13 cellular contexts compared by ENCODE assay signal in the genomic region with DNA sequence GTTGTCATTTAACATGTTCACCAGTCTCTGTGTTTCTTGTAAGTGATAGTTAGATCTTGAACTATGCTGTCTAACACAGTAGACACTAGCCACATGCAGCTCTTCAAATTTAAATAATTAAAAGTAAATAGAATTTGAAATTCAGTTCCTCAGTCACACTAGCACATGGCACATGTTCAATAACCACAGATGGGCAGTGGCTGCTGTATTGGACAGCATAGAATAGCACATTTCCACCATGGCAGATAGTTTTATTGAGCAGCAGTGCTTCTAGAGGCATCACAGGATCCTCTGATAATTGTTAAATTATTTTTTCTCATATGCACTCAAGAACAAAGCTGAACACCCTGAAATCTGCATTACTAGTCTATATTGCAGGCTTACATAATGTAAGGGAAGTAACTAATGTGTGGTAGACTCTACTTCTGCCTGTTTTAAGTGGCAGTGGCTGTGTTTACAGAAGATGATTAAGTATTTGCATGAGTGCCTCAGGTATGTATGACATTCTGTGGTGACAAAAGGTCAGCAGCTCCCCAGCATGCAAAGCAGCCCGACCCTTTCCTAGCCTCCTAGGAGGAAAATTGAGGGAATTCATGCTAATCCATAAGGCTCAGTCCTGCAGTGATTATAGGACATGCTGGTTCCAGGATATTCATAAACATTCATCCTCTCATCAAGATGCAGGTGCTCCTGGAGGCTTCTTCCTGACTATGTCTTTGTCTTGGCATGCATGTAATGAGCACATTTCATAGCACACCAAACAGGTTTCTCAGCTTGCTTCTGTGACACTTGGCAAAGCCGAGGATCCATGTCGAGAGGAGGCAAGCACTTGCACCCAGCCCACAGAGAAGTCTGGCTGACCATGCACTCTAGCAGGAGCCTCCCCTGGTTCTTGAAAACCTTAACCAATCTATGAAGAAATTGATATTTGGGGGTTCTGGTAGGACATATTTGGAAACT. TPM values are rescaled to one million over a fixed set of nuclear protein-coding genes. Genes with fewer than 3 reads are reported as not detected.
DNase-seq lines count a peak whose midpoint lies in the region; ATAC-seq and TF ChIP-seq lines count a peak whose summit lies in the region.
"Had no signal": no experiment of that assay in that cellular context is flagged by ENCODE, and none has a peak within 500 bp of the region (broad histone marks: within the 10 kb centered on the region; RNA-seq: fewer than 3 reads in every experiment).

No MANE protein-coding gene starts in this region.

- ATAC-seq in activated CD8-positive, alpha-beta T cell treated with anti-CD3 and anti-CD28 coated beads for 36 hours = no peak
- no peak for ATAC-seq in GM18520 (IDR thresholded peaks at IDR 0.05; ENCODE audit: unreplicated experiment)

- DNase-seq in ACHN = peak; percentile 71
- DNase-seq in T47D (ENCODE audit: low read depth in 1 of 2, low spot score in 1 of 2) = peak; percentile 60 to 99
- no peak for DNase-seq in activated CD8-positive, alpha-beta T cell treated with anti-CD3 and anti-CD28 coated beads for 36 hours
- DNase-seq in 8988T = no peak
- DNase-seq in activated CD8-positive, alpha-beta memory T cell treated with anti-CD3 and anti-CD28 coated beads for 24 hours = no peak
- DNase-seq: activated CD4-positive, alpha-beta T cell treated with anti-CD3 and anti-CD28 coated beads, Interleukin-2, amount 10 ng/mL, durations not matched to agents 24 days and 14 days; brain microvascular endothelial cell; NCI-H1694 treated with DMSO at 0.1 percent for 48 hours had no signal

- no peaks in the 10 kb centered on the region for H3K36me3 Mint-ChIP-seq in nephron (ENCODE audit: low read depth)
- H3K36me3 Mint-ChIP-seq in activated CD8-positive, alpha-beta T cell treated with anti-CD3 and anti-CD28 coated beads for 36 hours (ENCODE audit: low read depth) = no peaks in the 10 kb centered on the region

- no peak for TF ChIP-seq CTCF in nephron (IDR thresholded peaks at IDR 0.05; ENCODE audit: unreplicated experiment in 3 of 3)
- no peak for TF ChIP-seq CTCF in activated CD8-positive, alpha-beta T cell treated with anti-CD3 and anti-CD28 coated beads for 36 hours (IDR thresholded peaks at IDR 0.05)

- in situ Hi-C loops in ACHN (cut with HindIII; ENCODE audit: low pct_ligation_motif_present, low pct_unique_long_range_greater_than_20kb, low sequenced_read_pairs) = no loop called here
- in situ Hi-C loops in T47D (cut with HindIII; ENCODE audit: low pct_unique_long_range_greater_than_20kb, low sequenced_read_pairs) = no loop called here

- no peak overlapping the region for H3K4me3 Mint-ChIP-seq in nephron
- no peak overlapping the region for H3K4me3 Mint-ChIP-seq in activated CD8-positive, alpha-beta T cell treated with anti-CD3 and anti-CD28 coated beads for 36 hours
- H3K4me3 Mint-ChIP-seq: activated CD4-positive, alpha-beta T cell treated with anti-CD3 and anti-CD28 coated beads, Interleukin-2, amount 10 ng/mL, durations not matched to agents 24 days and 14 days; T-helper 1 cell treated with Interleukin-12 subunit alpha and Interleukin-12 subunit beta and Interleukin-4 antibody, amounts not matched to agents 30 μg/mL and 1 μg/mL, for 36 hours had no signal

- POLR2A ChIA-PET in activated CD8-positive, alpha-beta T cell treated with anti-CD3 and anti-CD28 coated beads for 36 hours (lab: Charles Lee) = no interaction called here

- H3K27me3 Mint-ChIP-seq in nephron (ENCODE audit: low read depth) = no peaks in the 10 kb centered on the region
- no peaks in the 10 kb centered on the region for H3K27me3 Mint-ChIP-seq in activated CD8-positive, alpha-beta T cell treated with anti-CD3 and anti-CD28 coated beads for 36 hours

- peak; percentile 9; the same call in 1 of the 2 replicates for TF ChIP-seq RAD21 in Ishikawa (IDR thresholded peaks at IDR 0.05; ENCODE audit: low read depth)

- H3K9me3 Mint-ChIP-seq in nephron = no peaks in the 10 kb centered on the region
- H3K9me3 Mint-ChIP-seq in activated CD8-positive, alpha-beta T cell treated with anti-CD3 and anti-CD28 coated beads for 36 hours = no peaks in the 10 kb centered on the region
- H3K9me3 Mint-ChIP-seq: activated CD4-positive, alpha-beta T cell treated with anti-CD3 and anti-CD28 coated beads, Interleukin-2, amount 10 ng/mL, durations not matched to agents 24 days and 14 days; activated T-helper 2 cell treated with anti-CD3 and anti-CD28 coated beads, Interferon-gamma antibody, Interleukin-2, Interleukin-4, amounts not matched to agents 10 μg/mL and 5 μg/mL and 100 μg/mL, durations not matched to agents 14 hours and 24 hours and 36 hours; T-helper 1 cell treated with Interleukin-12 subunit alpha and Interleukin-12 subunit beta and Interleukin-4 antibody, amounts not matched to agents 30 μg/mL and 1 μg/mL, for 36 hours had no signal

- peaks cover 26% of the 10 kb centered on the region for H3K4me1 Mint-ChIP-seq in nephron
- no peaks in the 10 kb centered on the region for H3K4me1 Mint-ChIP-seq in activated CD8-positive, alpha-beta T cell treated with anti-CD3 and anti-CD28 coated beads for 36 hours (ENCODE audit: low read depth)
- H3K4me1 Mint-ChIP-seq: activated CD4-positive, alpha-beta T cell treated with anti-CD3 and anti-CD28 coated beads, Interleukin-2, amount 10 ng/mL, durations not matched to agents 24 days and 14 days had no signal

- intact Hi-C loops in activated CD8-positive, alpha-beta T cell treated with anti-CD3 and anti-CD28 coated beads for 36 hours (cut with micrococcal nuclease) = no loop called here

- CTCF ChIA-PET in activated CD8-positive, alpha-beta T cell treated with anti-CD3 and anti-CD28 coated beads for 36 hours (lab: Charles Lee) = no interaction called here

- peak; percentile 63; the same call in 1 of the 2 replicates for TF ChIP-seq EP300 in Ishikawa (IDR thresholded peaks at IDR 0.05; ENCODE audit: borderline replicate concordance)

- peak overlapping the region; percentile 15 to 93 (median 50) for H3K27ac Mint-ChIP-seq in nephron
- H3K27ac Mint-ChIP-seq in activated CD8-positive, alpha-beta T cell treated with anti-CD3 and anti-CD28 coated beads for 36 hours = no peak overlapping the region
- H3K27ac Mint-ChIP-seq: activated CD4-positive, alpha-beta T cell treated with anti-CD3 and anti-CD28 coated beads, Interleukin-2, amount 10 ng/mL, durations not matched to agents 24 days and 14 days; activated T-helper 2 cell treated with anti-CD3 and anti-CD28 coated beads, Interferon-gamma antibody, Interleukin-2, Interleukin-4, amounts not matched to agents 10 μg/mL and 5 μg/mL and 100 μg/mL, durations not matched to agents 14 hours and 24 hours and 36 hours; T-helper 1 cell treated with Interleukin-12 subunit alpha and Interleukin-12 subunit beta and Interleukin-4 antibody, amounts not matched to agents 30 μg/mL and 1 μg/mL, for 36 hours had no signal

TF ChIP-seq in Ishikawa, 13 proteins besides CTCF, POLR2A, EP300 and RAD21:
- TF ChIP-seq CREB1 (IDR thresholded peaks at IDR 0.05; ENCODE audit: low read depth) = no peak
- no peak for TF ChIP-seq YY1 (IDR thresholded peaks at IDR 0.05; ENCODE audit: low read depth)
- no peak for TF ChIP-seq ZBTB7A (IDR thresholded peaks at IDR 0.05; ENCODE audit: low read depth)
- TF ChIP-seq, protein P1, sequence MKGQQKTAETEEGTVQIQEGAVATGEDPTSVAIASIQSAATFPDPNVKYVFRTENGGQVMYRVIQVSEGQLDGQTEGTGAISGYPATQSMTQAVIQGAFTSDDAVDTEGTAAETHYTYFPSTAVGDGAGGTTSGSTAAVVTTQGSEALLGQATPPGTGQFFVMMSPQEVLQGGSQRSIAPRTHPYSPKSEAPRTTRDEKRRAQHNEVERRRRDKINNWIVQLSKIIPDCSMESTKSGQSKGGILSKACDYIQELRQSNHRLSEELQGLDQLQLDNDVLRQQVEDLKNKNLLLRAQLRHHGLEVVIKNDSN (IDR thresholded peaks at IDR 0.05) = no peak
- peak; percentile 85 for TF ChIP-seq NFIC (IDR thresholded peaks at IDR 0.05)
- no peak for TF ChIP-seq EGR1 (IDR thresholded peaks at IDR 0.05)
- TF ChIP-seq FOXM1 (IDR thresholded peaks at IDR 0.05; ENCODE audit: borderline replicate concordance, low read depth) = no peak
- peak; percentile 74 for TF ChIP-seq TEAD4 (IDR thresholded peaks at IDR 0.05)
- TF ChIP-seq, protein P2, sequence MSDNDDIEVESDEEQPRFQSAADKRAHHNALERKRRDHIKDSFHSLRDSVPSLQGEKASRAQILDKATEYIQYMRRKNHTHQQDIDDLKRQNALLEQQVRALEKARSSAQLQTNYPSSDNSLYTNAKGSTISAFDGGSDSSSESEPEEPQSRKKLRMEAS (IDR thresholded peaks at IDR 0.05) = peak; percentile 11; the same call in 1 of the 2 replicates
- no peak for TF ChIP-seq TAF1 (IDR thresholded peaks at IDR 0.05; ENCODE audit: low read depth)
- 0 out of 2 replicates have a peak, but pooled peaks have one; percentile 37 for TF ChIP-seq CEBPB (IDR thresholded peaks at IDR 0.05)
- TF ChIP-seq, protein P3, sequence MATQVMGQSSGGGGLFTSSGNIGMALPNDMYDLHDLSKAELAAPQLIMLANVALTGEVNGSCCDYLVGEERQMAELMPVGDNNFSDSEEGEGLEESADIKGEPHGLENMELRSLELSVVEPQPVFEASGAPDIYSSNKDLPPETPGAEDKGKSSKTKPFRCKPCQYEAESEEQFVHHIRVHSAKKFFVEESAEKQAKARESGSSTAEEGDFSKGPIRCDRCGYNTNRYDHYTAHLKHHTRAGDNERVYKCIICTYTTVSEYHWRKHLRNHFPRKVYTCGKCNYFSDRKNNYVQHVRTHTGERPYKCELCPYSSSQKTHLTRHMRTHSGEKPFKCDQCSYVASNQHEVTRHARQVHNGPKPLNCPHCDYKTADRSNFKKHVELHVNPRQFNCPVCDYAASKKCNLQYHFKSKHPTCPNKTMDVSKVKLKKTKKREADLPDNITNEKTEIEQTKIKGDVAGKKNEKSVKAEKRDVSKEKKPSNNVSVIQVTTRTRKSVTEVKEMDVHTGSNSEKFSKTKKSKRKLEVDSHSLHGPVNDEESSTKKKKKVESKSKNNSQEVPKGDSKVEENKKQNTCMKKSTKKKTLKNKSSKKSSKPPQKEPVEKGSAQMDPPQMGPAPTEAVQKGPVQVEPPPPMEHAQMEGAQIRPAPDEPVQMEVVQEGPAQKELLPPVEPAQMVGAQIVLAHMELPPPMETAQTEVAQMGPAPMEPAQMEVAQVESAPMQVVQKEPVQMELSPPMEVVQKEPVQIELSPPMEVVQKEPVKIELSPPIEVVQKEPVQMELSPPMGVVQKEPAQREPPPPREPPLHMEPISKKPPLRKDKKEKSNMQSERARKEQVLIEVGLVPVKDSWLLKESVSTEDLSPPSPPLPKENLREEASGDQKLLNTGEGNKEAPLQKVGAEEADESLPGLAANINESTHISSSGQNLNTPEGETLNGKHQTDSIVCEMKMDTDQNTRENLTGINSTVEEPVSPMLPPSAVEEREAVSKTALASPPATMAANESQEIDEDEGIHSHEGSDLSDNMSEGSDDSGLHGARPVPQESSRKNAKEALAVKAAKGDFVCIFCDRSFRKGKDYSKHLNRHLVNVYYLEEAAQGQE (IDR thresholded peaks at IDR 0.05; ENCODE audit: low read depth) = no peak
- TF ChIP-seq TCF12 (IDR thresholded peaks at IDR 0.05; ENCODE audit: low read depth) = peak; percentile 79

RNA-seq across cellular contexts. Expression of a gene that starts 45.5 kb away (rescaled TPM):
- not detected for total RNA-seq in activated CD8-positive, alpha-beta T cell treated with anti-CD3 and anti-CD28 coated beads for 36 hours

Comparison
In these comparisons a context has a peak if more than half of its experiments do, and no peak if none do; other contexts are left out.
1. DNase-seq: peak in ACHN (single experiment) and T47D (2 of 2); none in activated CD8-positive, alpha-beta T cell treated with anti-CD3 and anti-CD28 coated beads for 36 hours (single experiment), 8988T (single experiment) and activated CD8-positive, alpha-beta memory T cell treated with anti-CD3 and anti-CD28 coated beads for 24 hours (single experiment).